ENCODE assay signal across 11 cellular contexts in the genomic region with DNA sequence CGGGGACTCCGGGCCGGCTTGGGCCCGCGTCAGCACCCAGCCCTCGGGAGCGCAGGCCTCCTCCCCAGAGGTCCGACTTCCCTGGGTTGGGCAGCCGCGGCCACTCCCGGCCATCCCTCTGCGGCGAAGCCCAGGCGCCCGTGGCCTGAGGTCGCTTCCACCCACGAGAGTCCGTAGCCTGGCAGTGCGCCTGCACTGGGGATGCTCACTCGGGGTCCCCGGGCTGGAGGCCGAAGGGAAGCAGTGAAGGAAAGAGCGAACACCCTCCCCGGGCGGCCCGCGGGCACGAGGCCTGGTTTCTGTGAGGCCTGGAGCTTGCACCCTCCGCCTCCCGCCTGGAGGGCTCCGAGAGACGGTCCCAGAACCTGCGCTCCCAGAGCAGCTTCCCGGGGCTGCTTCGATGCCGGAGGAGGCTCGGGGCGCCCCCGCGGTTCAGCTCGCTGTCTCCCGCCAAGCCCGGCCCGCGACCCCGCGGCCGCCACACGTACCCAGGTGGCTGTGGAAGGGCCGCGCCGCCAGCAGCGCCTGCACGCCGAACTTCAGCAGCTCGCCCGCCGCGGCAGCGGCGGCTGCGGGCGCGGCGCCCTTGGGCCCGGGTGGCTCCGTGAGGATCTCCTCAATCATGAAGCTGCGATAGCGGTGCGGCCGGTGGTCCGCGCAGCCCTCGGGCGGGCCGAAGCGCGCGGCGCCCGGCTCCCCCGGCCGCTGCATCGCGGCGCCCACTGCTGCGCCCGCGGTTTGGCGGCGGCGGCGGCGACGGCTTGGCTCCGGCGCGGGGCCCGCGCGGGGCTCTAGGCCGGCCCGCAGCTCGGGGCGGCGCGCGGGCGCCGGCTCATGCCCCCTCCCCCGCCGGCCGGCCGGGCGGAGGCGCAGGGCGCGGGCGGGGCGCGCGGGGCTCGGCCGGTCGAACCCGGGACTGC. TPM values are rescaled to one million over a fixed set of nuclear protein-coding genes. Genes with fewer than 3 reads are reported as not detected.
DNase-seq lines count a peak whose midpoint lies in the region; ATAC-seq, FAIRE-seq and TF ChIP-seq lines count a peak whose summit lies in the region.
"Had no signal": no experiment of that assay in that cellular context is flagged by ENCODE, and none has a peak within 500 bp of the region (broad histone marks: within the 10 kb centered on the region; RNA-seq: fewer than 3 reads in every experiment).

A gene with protein sequence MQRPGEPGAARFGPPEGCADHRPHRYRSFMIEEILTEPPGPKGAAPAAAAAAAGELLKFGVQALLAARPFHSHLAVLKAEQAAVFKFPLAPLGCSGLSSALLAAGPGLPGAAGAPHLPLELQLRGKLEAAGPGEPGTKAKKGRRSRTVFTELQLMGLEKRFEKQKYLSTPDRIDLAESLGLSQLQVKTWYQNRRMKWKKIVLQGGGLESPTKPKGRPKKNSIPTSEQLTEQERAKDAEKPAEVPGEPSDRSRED (minus strand): TSS at position 920 of the 920 bp plus-strand sequence. CDS start 209 bp downstream, at position 711.

- peaks cover 76% of the 10 kb centered on the region for H3K27me3 Mint-ChIP-seq in CD4-positive, CD25-positive, alpha-beta regulatory T cell

- no peaks in the 10 kb centered on the region for H3K36me3 ChIP-seq in CD4-positive, CD25-positive, alpha-beta regulatory T cell (ENCODE audit: control insufficient read depth, insufficient read depth, low read length)
- no peaks in the 10 kb centered on the region for H3K36me3 ChIP-seq in HUES48 (ENCODE audit: control insufficient read depth, insufficient read depth, low read length)
- no peaks in the 10 kb centered on the region for H3K36me3 ChIP-seq in duodenal mucosa (ENCODE audit: control insufficient read depth in 1 of 2, insufficient read depth in 2 of 2, low read length in 2 of 2)
- no peaks in the 10 kb centered on the region for H3K36me3 ChIP-seq in neuronal stem cell (replicated peaks in 1 of 2; ENCODE audit: control insufficient read depth in 2 of 2, insufficient read depth in 2 of 2, low read length in 2 of 2)

- peak within 1 kb of the TSS; percentile 71 to 81 (median 78) for H3K4me3 Mint-ChIP-seq in CD4-positive, CD25-positive, alpha-beta regulatory T cell

- H3K27me3 ChIP-seq in CD4-positive, CD25-positive, alpha-beta regulatory T cell (ENCODE audit: control insufficient read depth, insufficient read depth, low read length), result peaks cover 21% of the 10 kb centered on the region
- H3K27me3 ChIP-seq in HUES48 (ENCODE audit: control insufficient read depth, insufficient read depth, low read length) (peaks cover 97% of the 10 kb centered on the region), duodenal mucosa (ENCODE audit: control insufficient read depth in 1 of 2, insufficient read depth in 2 of 2, low read length in 2 of 2) (peaks cover 90 to 94% of the 10 kb centered on the region in 2 donors), neuronal stem cell (ENCODE audit: control insufficient read depth in 3 of 3, insufficient read depth in 3 of 3, low read depth in 1 of 3, low read length in 3 of 3) (peaks cover 90 to 98% (median 97%) of the 10 kb centered on the region in 3 experiments), foreskin keratinocyte (peaks cover 95% of the 10 kb centered on the region)

- H2BK5ac ChIP-seq in neuronal stem cell (ENCODE audit: low read length), result no peak within 1 kb of the TSS

- H3K4ac ChIP-seq in neuronal stem cell (ENCODE audit: low read length), result peak within 1 kb of the TSS; percentile 10

- peak within 1 kb of the TSS; percentile 82 for H2AK5ac ChIP-seq in neuronal stem cell (ENCODE audit: low read depth, low read length)

- peaks cover 45% of the 10 kb centered on the region for H3K4me1 ChIP-seq in CD4-positive, CD25-positive, alpha-beta regulatory T cell (ENCODE audit: control insufficient read depth, insufficient read depth, low read length, poor library complexity, severe bottlenecking)
- H3K4me1 ChIP-seq in HUES48 (ENCODE audit: control insufficient read depth, insufficient read depth, low read length), result peaks cover 33% of the 10 kb centered on the region
- H3K4me1 ChIP-seq in duodenal mucosa (ENCODE audit: control insufficient read depth in 1 of 2, insufficient read depth in 2 of 2, low read length in 2 of 2), result peaks cover 6 to 35% of the 10 kb centered on the region in 2 donors
- peaks cover 5 to 6% of the 10 kb centered on the region in 2 donors for H3K4me1 ChIP-seq in neuronal stem cell (ENCODE audit: control insufficient read depth in 2 of 2, insufficient read depth in 1 of 2, low read depth in 1 of 2, low read length in 2 of 2)
- H3K4me1 ChIP-seq in foreskin keratinocyte, result no peaks in the 10 kb centered on the region

- H2BK120ac ChIP-seq in neuronal stem cell (ENCODE audit: low read depth, low read length), result no peak within 1 kb of the TSS

- TF ChIP-seq CTCF in D721Med (IDR thresholded peaks at IDR 0.05; ENCODE audit: insufficient read depth, missing control alignments) (no peak), foreskin keratinocyte (conservative IDR thresholded peaks at IDR 0.05) (no peak)

- H2BK15ac ChIP-seq in neuronal stem cell (ENCODE audit: low read length), result peak within 1 kb of the TSS; percentile 41

- H3K14ac ChIP-seq in neuronal stem cell (ENCODE audit: low read length), result peak within 1 kb of the TSS; percentile 39

- no peak within 1 kb of the TSS for H3K27ac ChIP-seq in CD4-positive, CD25-positive, alpha-beta regulatory T cell (ENCODE audit: insufficient read depth, low read length, poor library complexity, severe bottlenecking)
- H3K27ac ChIP-seq in HUES48 (ENCODE audit: low read depth, low read length), result no peak within 1 kb of the TSS
- no peak within 1 kb of the TSS for H3K27ac ChIP-seq in duodenal mucosa (ENCODE audit: low read depth, low read length)
- no peak within 1 kb of the TSS for H3K27ac ChIP-seq in neuronal stem cell (replicated peaks; ENCODE audit: low read length)
- no peak within 1 kb of the TSS for H3K27ac ChIP-seq in foreskin keratinocyte

- no peak within 1 kb of the TSS for H3K4me3 ChIP-seq in CD4-positive, CD25-positive, alpha-beta regulatory T cell (ENCODE audit: low read depth, low read length)
- H3K4me3 ChIP-seq in HUES48 (ENCODE audit: low read depth, low read length) (peak within 1 kb of the TSS; percentile 68), duodenal mucosa (ENCODE audit: low read depth in 1 of 2, low read length in 2 of 2) (peak within 1 kb of the TSS; percentile 35 to 36), neuronal stem cell (ENCODE audit: low read length in 2 of 2) (peak within 1 kb of the TSS; percentile 30 to 74)

- peak within 1 kb of the TSS; percentile 90 for H3K18ac ChIP-seq in neuronal stem cell (ENCODE audit: low read length)

- H3K9ac ChIP-seq in HUES48 (ENCODE audit: low read depth, low read length), result no peak within 1 kb of the TSS
- no peak within 1 kb of the TSS for H3K9ac ChIP-seq in duodenal mucosa (ENCODE audit: low read depth in 1 of 2, low read length in 2 of 2)
- H3K9ac ChIP-seq in neuronal stem cell (ENCODE audit: low read depth, low read length, poor library complexity), result peak within 1 kb of the TSS; percentile 71

- H3K4me1 Mint-ChIP-seq in CD4-positive, CD25-positive, alpha-beta regulatory T cell, result peaks cover 0 to 53% (median 20%) of the 10 kb centered on the region in 4 donors

- no peak for ATAC-seq in CD4-positive, CD25-positive, alpha-beta regulatory T cell (ENCODE audit: low read depth in 2 of 2)
- no peak for ATAC-seq in GM19023 (IDR thresholded peaks at IDR 0.05; ENCODE audit: unreplicated experiment)
- ATAC-seq in GM19452 (IDR thresholded peaks at IDR 0.05; ENCODE audit: unreplicated experiment), result no peak
- no peak for ATAC-seq in foreskin keratinocyte

- peak within 1 kb of the TSS; percentile 80 for H2AFZ ChIP-seq in neuronal stem cell (ENCODE audit: low read length)

- H3K79me1 ChIP-seq in neuronal stem cell (ENCODE audit: low read depth, low read length), result peaks cover 2% of the 10 kb centered on the region

- peaks cover 0 to 7% (median 0%) of the 10 kb centered on the region in 7 donors for H3K9me3 Mint-ChIP-seq in CD4-positive, CD25-positive, alpha-beta regulatory T cell

- H3K4me2 ChIP-seq in neuronal stem cell (ENCODE audit: insufficient read depth, low read length, poor library complexity, severe bottlenecking), result peak within 1 kb of the TSS; percentile 91

- no peak within 1 kb of the TSS for H4K8ac ChIP-seq in neuronal stem cell (ENCODE audit: low read depth, low read length)

- peak within 1 kb of the TSS in 2 of 3 donors; percentile 73 to 85 for H3K27ac Mint-ChIP-seq in CD4-positive, CD25-positive, alpha-beta regulatory T cell

- no CpG with 5 or more reads among the region's 126 CpGs for WGBS in neuronal stem cell (ENCODE audit: extremely low coverage in 2 of 2, insufficient read length in 2 of 2, insufficient replicate concordance in 1 of 2), 2 donors

- no peak within 1 kb of the TSS for H4K91ac ChIP-seq in neuronal stem cell (ENCODE audit: low read depth, low read length, poor library complexity)

- no peaks in the 10 kb centered on the region for H3K36me3 Mint-ChIP-seq in CD4-positive, CD25-positive, alpha-beta regulatory T cell

- H2BK12ac ChIP-seq in neuronal stem cell (ENCODE audit: low read length), result no peak within 1 kb of the TSS

- H3K9me3 ChIP-seq in CD4-positive, CD25-positive, alpha-beta regulatory T cell (ENCODE audit: control insufficient read depth in 2 of 2, low read length in 2 of 2), result no peaks in the 10 kb centered on the region
- H3K9me3 ChIP-seq in HUES48 (ENCODE audit: control insufficient read depth, insufficient read depth, low read length) (no peaks in the 10 kb centered on the region), duodenal mucosa (ENCODE audit: control insufficient read depth in 1 of 2, low read length in 2 of 2) (no peaks in the 10 kb centered on the region), neuronal stem cell (replicated peaks in 1 of 2; ENCODE audit: control insufficient read depth in 2 of 2, insufficient read depth in 1 of 2, low read depth in 1 of 2, low read length in 2 of 2) (peaks cover 14 to 15% of the 10 kb centered on the region in 2 donors)

- DNase-seq in CD4-positive, CD25-positive, alpha-beta regulatory T cell, result no peak
- DNase-seq in neuronal stem cell (ENCODE audit: low spot score), result no peak
- DNase-seq in D721Med (ENCODE audit: insufficient read length, low spot score), result no peak
- DNase-seq in foreskin keratinocyte, result no peak
- DNase-seq: effector CD8-positive, alpha-beta T cell had no signal

- no peak for FAIRE-seq in D721Med (lab: Jason Lieb, UNC)

- H3K23ac ChIP-seq in neuronal stem cell (ENCODE audit: low read depth, low read length, poor library complexity), result peak within 1 kb of the TSS; percentile 25

RNA-seq across cellular contexts. Expression of the gene that starts here (rescaled TPM):
- total RNA-seq in CD4-positive, CD25-positive, alpha-beta regulatory T cell, result not detected
- not detected for polyA plus RNA-seq in CD4-positive, CD25-positive, alpha-beta regulatory T cell
- 2.4 TPM for polyA plus RNA-seq in neuronal stem cell (2013, experiment 1 of 2)
- 2.4 TPM for polyA plus RNA-seq in neuronal stem cell (2013, experiment 2 of 2)
- not detected in 2 replicates for total RNA-seq in foreskin keratinocyte
- polyA plus RNA-seq in foreskin keratinocyte, result not detected in 2 replicates
- total RNA-seq: posterior vena cava, ureter had no signal
